In the genomic region with DNA sequence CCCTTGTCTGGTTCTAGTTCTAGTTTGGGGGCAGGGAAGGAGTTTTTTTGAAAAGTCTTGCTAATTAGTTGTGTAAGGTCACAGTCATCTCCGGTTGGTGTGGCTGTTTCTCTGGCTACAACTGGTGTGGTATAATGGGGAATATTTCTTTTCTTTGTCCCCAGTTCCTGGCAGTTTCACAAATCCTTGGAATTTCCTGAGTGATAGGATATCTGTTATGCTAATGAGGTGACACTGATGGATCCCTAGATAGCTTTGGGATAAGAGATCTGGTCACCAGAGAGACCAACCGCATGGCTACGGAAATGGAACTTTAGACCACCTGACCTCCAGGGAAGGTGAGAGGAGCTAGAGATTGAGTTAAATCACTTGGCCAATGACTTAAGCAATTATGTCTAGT, we compare ENCODE assay signal across 22 cellular contexts.
"Had no signal": no experiment of that assay in that cellular context is flagged by ENCODE, and none has a peak within 500 bp of the region (broad histone marks: within the 10 kb centered on the region; RNA-seq: fewer than 3 reads in every experiment).

No MANE protein-coding gene starts in this region.

- H3K9me2 ChIP-seq: SK-N-SH had no signal

- FAIRE-seq: HepG2 had no signal

- ATAC-seq: HepG2, Panc1, PC-3 had no signal

- DNase-seq: IMR-90, Karpas-422, KG1, MG63, NCI-H1092, NCI-H1105 treated with DMSO at 0.1 percent for 48 hours, NCI-H1417 treated with DMSO at 0.1 percent for 48 hours, NCI-H146, NCI-H1694 treated with DMSO at 0.1 percent for 48 hours, NCI-H1930, NCI-H2081, NCI-H2107, NCI-H2227 treated with DMSO at 0.1 percent for 48 hours, NCI-H524, NCI-H526 treated with DMSO at 0.1 percent for 48 hours, NCI-H774, PC-3, SHP77, SK-N-SH had no signal

- H3K9ac ChIP-seq: SK-N-SH had no signal

- H3K4me2 ChIP-seq: SK-N-SH had no signal

- H3K9me3 ChIP-seq: MG63, SK-N-SH had no signal

- H3K4me3 ChIP-seq: MG63 had no signal

- H3K27me3 ChIP-seq: MG63 had no signal

- H3K36me3 ChIP-seq: MG63 had no signal

- H3K27ac ChIP-seq: RWPE1 had no signal
